Comparison of ENCODE assay signal across 14 cellular contexts in genomic region chr16:19384656-19385055, GRCh38. TPM values are rescaled to one million over a fixed set of nuclear protein-coding genes. Genes with fewer than 3 reads are reported as not detected.
DNase-seq lines count a peak whose midpoint lies in the region; ATAC-seq and TF ChIP-seq lines count a peak whose summit lies in the region.
"Had no signal": no experiment of that assay in that cellular context is flagged by ENCODE, and none has a peak within 500 bp of the region (broad histone marks: within the 10 kb centered on the region; RNA-seq: fewer than 3 reads in every experiment).

No MANE protein-coding gene starts in this region.

- intact Hi-C loops in HCT116 (cut with micrococcal nuclease): no loop called here
- intact Hi-C loops in CD8-positive, alpha-beta T cell (cut with DNase I, micrococcal nuclease): no loop called here
- intact Hi-C loops in activated CD4-positive, alpha-beta T cell treated with anti-CD3 and anti-CD28 coated beads for 36 hours (cut with DNase I, micrococcal nuclease): loop anchor here in 1 of 2 experiments (5.0 kb wide), 1 partner anchor 118 kb away; no protein-coding TSS in a partner anchor

- H3K4me3 ChIP-seq in HCT116 (replicated peaks in 1 of 2; ENCODE audit: low read depth in 1 of 2, low read length in 2 of 2): peak overlapping the region in 1 of 2 experiments; percentile 21; a peak in 2 of 4 replicates
- no peak overlapping the region for H3K4me3 ChIP-seq in CD8-positive, alpha-beta T cell (ENCODE audit: low read depth, low read length)
- H3K4me3 ChIP-seq: uterus had no signal

- peak overlapping the region; percentile 67 for H3K27ac Mint-ChIP-seq in type B pancreatic cell
- no peak overlapping the region for H3K27ac Mint-ChIP-seq in CD8-positive, alpha-beta T cell
- H3K27ac Mint-ChIP-seq in activated CD4-positive, alpha-beta T cell treated with anti-CD3 and anti-CD28 coated beads for 36 hours: no peak overlapping the region
- H3K27ac Mint-ChIP-seq: CD4-positive, alpha-beta T cell had no signal

- H3K27me3 Mint-ChIP-seq in type B pancreatic cell: peaks cover 4% of the 10 kb centered on the region
- peaks cover 6% of the 10 kb centered on the region for H3K27me3 Mint-ChIP-seq in CD8-positive, alpha-beta T cell (ENCODE audit: low read depth)
- H3K27me3 Mint-ChIP-seq in activated CD4-positive, alpha-beta T cell treated with anti-CD3 and anti-CD28 coated beads for 36 hours: peaks cover 15% of the 10 kb centered on the region

- POLR2A ChIA-PET in HCT116 (lab: Charles Lee): interaction anchor here (1.0 kb wide), 1 partner anchor 290 kb away, joined by 4 read pairs; no protein-coding TSS in a partner anchor
- POLR2A ChIA-PET in CD8-positive, alpha-beta T cell (lab: Charles Lee): no interaction called here
- POLR2A ChIA-PET in activated CD4-positive, alpha-beta T cell treated with anti-CD3 and anti-CD28 coated beads for 36 hours (lab: Charles Lee): no interaction called here

- no peaks in the 10 kb centered on the region for H3K36me3 Mint-ChIP-seq in type B pancreatic cell
- no peaks in the 10 kb centered on the region for H3K36me3 Mint-ChIP-seq in CD8-positive, alpha-beta T cell
- H3K36me3 Mint-ChIP-seq in activated CD4-positive, alpha-beta T cell treated with anti-CD3 and anti-CD28 coated beads for 36 hours (ENCODE audit: low read depth): no peaks in the 10 kb centered on the region

- H3K9ac ChIP-seq in HCT116 (ENCODE audit: low read length): peak overlapping the region; percentile 39

- peak overlapping the region; percentile 18 for H2AFZ ChIP-seq in HCT116 (ENCODE audit: low read depth, low read length, poor library complexity, severe bottlenecking)

- H4K20me1 ChIP-seq in HCT116 (ENCODE audit: insufficient read depth): no peaks in the 10 kb centered on the region

- TF ChIP-seq RAD21 in HCT116 (IDR thresholded peaks at IDR 0.05; ENCODE audit: low read depth): peak; percentile 19; the same call in 1 of the 2 replicates

- H3K4me1 Mint-ChIP-seq in type B pancreatic cell (ENCODE audit: unreplicated experiment): peaks cover 10% of the 10 kb centered on the region
- no peaks in the 10 kb centered on the region for H3K4me1 Mint-ChIP-seq in CD8-positive, alpha-beta T cell (ENCODE audit: low read depth)
- H3K4me1 Mint-ChIP-seq in activated CD4-positive, alpha-beta T cell treated with anti-CD3 and anti-CD28 coated beads for 36 hours: peaks cover 7% of the 10 kb centered on the region

- TF ChIP-seq CTCF in HCT116 (IDR thresholded peaks at IDR 0.05 in 2 of 3, conservative IDR thresholded peaks at IDR 0.05 in 1 of 3; ENCODE audit: borderline replicate concordance in 1 of 3, insufficient read depth in 1 of 3, low read depth in 2 of 3, low read length in 2 of 3): no peak
- TF ChIP-seq CTCF in type B pancreatic cell (conservative IDR thresholded peaks at IDR 0.05): no peak
- no peak for TF ChIP-seq CTCF in CD8-positive, alpha-beta T cell (IDR thresholded peaks at IDR 0.05)

- no peaks in the 10 kb centered on the region for H3K36me3 ChIP-seq in HCT116 (ENCODE audit: control insufficient read depth in 1 of 2, insufficient read depth in 2 of 2, low read length in 2 of 2)
- H3K36me3 ChIP-seq in CD8-positive, alpha-beta T cell (ENCODE audit: insufficient read depth, low read length): no peaks in the 10 kb centered on the region
- H3K36me3 ChIP-seq: uterus had no signal

- peaks cover 34 to 56% of the 10 kb centered on the region in 2 experiments for H3K4me1 ChIP-seq in HCT116 (ENCODE audit: control insufficient read depth in 1 of 2, insufficient read depth in 2 of 2, low read length in 2 of 2)
- H3K4me1 ChIP-seq in CD8-positive, alpha-beta T cell (ENCODE audit: insufficient read depth, low read length): no peaks in the 10 kb centered on the region
- H3K4me1 ChIP-seq: uterus had no signal

- ATAC-seq in HCT116 (peak; percentile 93), esophagus mucosa (peak; percentile 70), GM21367 (IDR thresholded peaks at IDR 0.05; ENCODE audit: unreplicated experiment) (no peak)
- no peak for ATAC-seq in CD8-positive, alpha-beta T cell
- ATAC-seq in activated CD4-positive, alpha-beta T cell treated with anti-CD3 and anti-CD28 coated beads for 36 hours: no peak

- RAD21 ChIA-PET in HCT116 (lab: Charles Lee; ENCODE audit: low non-redundant PET in 1 of 2, low total read pairs in 2 of 2, uncharacterized antibody in 2 of 2, unreplicated experiment in 2 of 2): no interaction called here

- H3K9me3 ChIP-seq in HCT116 (ENCODE audit: control insufficient read depth in 1 of 2, insufficient read depth in 1 of 2, low read depth in 1 of 2, low read length in 2 of 2): no peaks in the 10 kb centered on the region
- no peaks in the 10 kb centered on the region for H3K9me3 ChIP-seq in CD8-positive, alpha-beta T cell (ENCODE audit: low read length)
- H3K9me3 ChIP-seq: uterus had no signal

- no peak for TF ChIP-seq POLR2A in HCT116 (IDR thresholded peaks at IDR 0.05; ENCODE audit: borderline replicate concordance, extremely low read depth, insufficient read depth, insufficient read length)

- no peaks in the 10 kb centered on the region for H3K9me2 ChIP-seq in HCT116 (ENCODE audit: insufficient read depth)

- BruUV-seq in HCT116 (replicated peaks; lab: Mats Ljungman, UMichigan): no TSS peak

- CTCF ChIA-PET in HCT116 (lab: Charles Lee): interaction anchor here (1.1 kb wide), 1 partner anchor 118 kb away, joined by 5 read pairs; no protein-coding TSS in a partner anchor
- CTCF ChIA-PET in CD8-positive, alpha-beta T cell (lab: Charles Lee): no interaction called here
- CTCF ChIA-PET in activated CD4-positive, alpha-beta T cell treated with anti-CD3 and anti-CD28 coated beads for 36 hours (lab: Charles Lee): no interaction called here

- H3K9me3 Mint-ChIP-seq in type B pancreatic cell: no peaks in the 10 kb centered on the region
- no peaks in the 10 kb centered on the region for H3K9me3 Mint-ChIP-seq in CD8-positive, alpha-beta T cell
- no peaks in the 10 kb centered on the region for H3K9me3 Mint-ChIP-seq in activated CD4-positive, alpha-beta T cell treated with anti-CD3 and anti-CD28 coated beads for 36 hours (ENCODE audit: low read depth)
- H3K9me3 Mint-ChIP-seq: CD4-positive, alpha-beta T cell had no signal

- no peaks in the 10 kb centered on the region for H3K27me3 ChIP-seq in HCT116 (ENCODE audit: insufficient read depth, low read length)
- no peaks in the 10 kb centered on the region for H3K27me3 ChIP-seq in CD8-positive, alpha-beta T cell (ENCODE audit: insufficient read depth, low read length)
- H3K27me3 ChIP-seq: uterus had no signal

- peak overlapping the region; percentile 68 for H3K4me2 ChIP-seq in HCT116 (ENCODE audit: low read length)

- H3K79me2 ChIP-seq in HCT116 (ENCODE audit: insufficient read depth, low read length): no peaks in the 10 kb centered on the region

- peak overlapping the region; percentile 71 for H3K27ac ChIP-seq in HCT116 (ENCODE audit: low read depth, low read length)
- no peak overlapping the region for H3K27ac ChIP-seq in CD8-positive, alpha-beta T cell (ENCODE audit: low read depth, low read length)
- H3K27ac ChIP-seq: uterus had no signal

- no peak overlapping the region for H3K4me3 Mint-ChIP-seq in type B pancreatic cell
- H3K4me3 Mint-ChIP-seq in CD8-positive, alpha-beta T cell: no peak overlapping the region
- no peak overlapping the region for H3K4me3 Mint-ChIP-seq in activated CD4-positive, alpha-beta T cell treated with anti-CD3 and anti-CD28 coated beads for 36 hours
- H3K4me3 Mint-ChIP-seq: CD4-positive, alpha-beta T cell had no signal

- peak; percentile 78 for DNase-seq in HCT116 (ENCODE audit: low read depth, low spot score)
- DNase-seq in NCI-H2196 (lab: John Stamatoyannopoulos, UW; ENCODE audit: unreplicated experiment): peak; percentile 45
- no peak for DNase-seq in type B pancreatic cell (ENCODE audit: extremely low spot score, unreplicated experiment)
- DNase-seq in CD8-positive, alpha-beta T cell: no peak
- no peak for DNase-seq in activated CD4-positive, alpha-beta T cell treated with anti-CD3 and anti-CD28 coated beads for 36 hours
- DNase-seq: activated naive CD4-positive, alpha-beta T cell treated with anti-CD3 and anti-CD28 coated beads, Interleukin-2, amount 50 U/mL, for 16 hours; CD4-positive, alpha-beta T cell; effector CD8-positive, alpha-beta T cell; foreskin fibroblast; KBM-7; stimulated activated CD8-positive, alpha-beta memory T cell treated with anti-CD3 and anti-CD28 coated beads, Interleukin-4, amount 100 ng/mL, for 48 hours; uterus had no signal

TF ChIP-seq in HCT116, 20 proteins besides CTCF, POLR2A, EP300 and RAD21:
- peak; percentile 36; the same call in 1 of the 2 replicates for TF ChIP-seq ELF1 (IDR thresholded peaks at IDR 0.05; ENCODE audit: borderline replicate concordance, low read depth)
- peak; percentile 88 for TF ChIP-seq SP1 (IDR thresholded peaks at IDR 0.05; ENCODE audit: low read depth)
- peak; percentile 75 for TF ChIP-seq JUND (IDR thresholded peaks at IDR 0.05)
- no peak for TF ChIP-seq CBX3 (IDR thresholded peaks at IDR 0.05; ENCODE audit: low read depth)
- no peak for TF ChIP-seq ZNF274 (IDR thresholded peaks at IDR 0.05; ENCODE audit: low read depth, low read length)
- TF ChIP-seq MAX (IDR thresholded peaks at IDR 0.05): peak; percentile 59; the same call in 1 of the 2 replicates
- peak; percentile 69 for TF ChIP-seq YY1 (IDR thresholded peaks at IDR 0.05; ENCODE audit: extremely low read depth, insufficient replicate concordance, low read depth, low read length)
- no peak for TF ChIP-seq TCF7L2 (IDR thresholded peaks at IDR 0.05; ENCODE audit: borderline replicate concordance, extremely low read depth, insufficient read depth, insufficient read length)
- no peak for TF ChIP-seq EGR1 (IDR thresholded peaks at IDR 0.05; ENCODE audit: low read depth)
- TF ChIP-seq POLR2AphosphoS5 (IDR thresholded peaks at IDR 0.05; ENCODE audit: low read depth, low read length): peak; percentile 56
- TF ChIP-seq SRF (IDR thresholded peaks at IDR 0.05; ENCODE audit: low read depth): peak; percentile 83
- TF ChIP-seq FOSL1 (IDR thresholded peaks at IDR 0.05; ENCODE audit: low read depth): peak; percentile 41; the same call in 1 of the 2 replicates

RNA-seq across cellular contexts. Expression of gene TMC5, which starts 33.0 kb away (rescaled TPM):
- total RNA-seq in HCT116 (2021; ENCODE audit: unreplicated experiment) (15.7 TPM), esophagus mucosa (5.0 TPM), type B pancreatic cell (ENCODE audit: low replicate concordance) (9.1 and 22.1 TPM in 2 replicates)
- 11.9 and 12.7 TPM in 2 replicates for polyA plus RNA-seq in HCT116 (2012)
- not detected for total RNA-seq in CD8-positive, alpha-beta T cell
- total RNA-seq in activated CD4-positive, alpha-beta T cell treated with anti-CD3 and anti-CD28 coated beads for 36 hours: not detected
- total RNA-seq: CD4-positive, alpha-beta T cell had no signal

Comparison
In these comparisons a context has a peak if more than half of its experiments do, and no peak if none do; other contexts are left out.
1. ATAC-seq: peak in HCT116 (single experiment) and esophagus mucosa (single experiment); none in CD8-positive, alpha-beta T cell (single experiment), GM21367 (single experiment) and activated CD4-positive, alpha-beta T cell treated with anti-CD3 and anti-CD28 coated beads for 36 hours (single experiment).
2. DNase-seq: peak in HCT116 (single experiment) and NCI-H2196 (single experiment); none in type B pancreatic cell (single experiment), CD8-positive, alpha-beta T cell (0 of 7) and activated CD4-positive, alpha-beta T cell treated with anti-CD3 and anti-CD28 coated beads for 36 hours (single experiment).